In genomic region chr20:49409302-49409969, GRCh38 we compare ENCODE assay signal across 25 cellular contexts.
"Had no signal": no experiment of that assay in that cellular context is flagged by ENCODE, and none has a peak within 500 bp of the region (broad histone marks: within the 10 kb centered on the region; RNA-seq: fewer than 3 reads in every experiment).

No MANE protein-coding gene starts in this region.

- H3K4me3 Mint-ChIP-seq: activated CD4-positive, alpha-beta T cell treated with anti-CD3 and anti-CD28 coated beads, Interleukin-2, amount 10 ng/mL, durations not matched to agents 24 days and 14 days; activated CD8-positive, alpha-beta T cell treated with anti-CD3 and anti-CD28 coated beads, Interleukin-2, amount 10 ng/mL, durations not matched to agents 7 days and 5 days; activated naive CD4-positive, alpha-beta T cell treated with anti-CD3 and anti-CD28 coated beads, Interleukin-2, amount 50 U/mL, for 24 hours; activated naive CD8-positive, alpha-beta T cell treated with anti-CD3 and anti-CD28 coated beads, Interleukin-2, amount 10 ng/mL, durations not matched to agents 7 days and 5 days; activated T-cell treated with anti-CD3 and anti-CD28 coated beads, Interleukin-2, amount 50 U/mL, for 24 hours had no signal

- DNase-seq: activated CD4-positive, alpha-beta T cell treated with anti-CD3 and anti-CD28 coated beads, Interleukin-2, amount 10 ng/mL, durations not matched to agents 24 days and 14 days; activated CD4-positive, alpha-beta T cell treated with anti-CD3 and anti-CD28 coated beads, Interleukin-2, amount 50 U/mL, for 4 hours; activated CD8-positive, alpha-beta T cell treated with anti-CD3 and anti-CD28 coated beads, Interleukin-2, amount 10 ng/mL, durations not matched to agents 7 days and 5 days; activated gamma-delta T cell; activated naive CD4-positive, alpha-beta T cell treated with Interleukin-2 at 50 U/mL for 16 hours; activated naive CD8-positive, alpha-beta T cell treated with anti-CD3 and anti-CD28 coated beads, Interleukin-2, amount 10 ng/mL, durations not matched to agents 7 days and 5 days; activated T-cell treated with anti-CD3 and anti-CD28 coated beads, Interleukin-2, amount 50 U/mL, for 24 hours; amygdala; Kasumi-1; KG1; MG63; NCI-H1048; NCI-H1436; NCI-H1694; NCI-H2029; NCI-H524 treated with DMSO at 0.1 percent for 48 hours; RPMI8226; T1000; WERI-Rb-1 had no signal

- H3K27me3 ChIP-seq: ascending aorta, cardiac muscle cell, MG63 had no signal

- H3K4me1 ChIP-seq: ascending aorta had no signal

- H3K27ac Mint-ChIP-seq: activated CD4-positive, alpha-beta T cell treated with anti-CD3 and anti-CD28 coated beads, Interleukin-2, amount 10 ng/mL, durations not matched to agents 24 days and 14 days; activated CD8-positive, alpha-beta T cell treated with anti-CD3 and anti-CD28 coated beads, Interleukin-2, amount 10 ng/mL, durations not matched to agents 7 days and 5 days; activated naive CD4-positive, alpha-beta T cell treated with anti-CD3 and anti-CD28 coated beads, Interleukin-2, amount 50 U/mL, for 24 hours; activated naive CD8-positive, alpha-beta T cell treated with anti-CD3 and anti-CD28 coated beads, Interleukin-2, amount 10 ng/mL, durations not matched to agents 7 days and 5 days; activated T-cell treated with anti-CD3 and anti-CD28 coated beads, Interleukin-2, amount 50 U/mL, for 24 hours; activated T-helper 2 cell treated with anti-CD3 and anti-CD28 coated beads, Interferon-gamma antibody, Interleukin-2, Interleukin-4, amounts not matched to agents 10 μg/mL and 5 μg/mL and 100 μg/mL, durations not matched to agents 14 hours and 24 hours and 36 hours had no signal

- H3K4me1 Mint-ChIP-seq: activated CD4-positive, alpha-beta T cell treated with anti-CD3 and anti-CD28 coated beads, Interleukin-2, amount 10 ng/mL, durations not matched to agents 24 days and 14 days; activated naive CD4-positive, alpha-beta T cell treated with anti-CD3 and anti-CD28 coated beads, Interleukin-2, amount 50 U/mL, for 24 hours; activated naive CD8-positive, alpha-beta T cell treated with anti-CD3 and anti-CD28 coated beads, Interleukin-2, amount 10 ng/mL, durations not matched to agents 7 days and 5 days had no signal

- H3K27ac ChIP-seq: ascending aorta, cardiac muscle cell, WERI-Rb-1 had no signal

- H3K36me3 Mint-ChIP-seq: activated naive CD4-positive, alpha-beta T cell treated with anti-CD3 and anti-CD28 coated beads, Interleukin-2, amount 50 U/mL, for 24 hours; activated naive CD8-positive, alpha-beta T cell treated with anti-CD3 and anti-CD28 coated beads, Interleukin-2, amount 10 ng/mL, durations not matched to agents 7 days and 5 days had no signal

- H3K36me3 ChIP-seq: ascending aorta, cardiac muscle cell, WERI-Rb-1 had no signal

- H3K9me3 ChIP-seq: ascending aorta, MG63 had no signal

- H3K9me3 Mint-ChIP-seq: activated CD4-positive, alpha-beta T cell treated with anti-CD3 and anti-CD28 coated beads, Interleukin-2, amount 10 ng/mL, durations not matched to agents 24 days and 14 days; activated naive CD4-positive, alpha-beta T cell treated with anti-CD3 and anti-CD28 coated beads, Interleukin-2, amount 50 U/mL, for 24 hours; activated naive CD8-positive, alpha-beta T cell treated with anti-CD3 and anti-CD28 coated beads, Interleukin-2, amount 10 ng/mL, durations not matched to agents 7 days and 5 days; activated T-cell treated with anti-CD3 and anti-CD28 coated beads, Interleukin-2, amount 50 U/mL, for 24 hours; activated T-helper 2 cell treated with anti-CD3 and anti-CD28 coated beads, Interferon-gamma antibody, Interleukin-2, Interleukin-4, amounts not matched to agents 10 μg/mL and 5 μg/mL and 100 μg/mL, durations not matched to agents 14 hours and 24 hours and 36 hours had no signal

- ATAC-seq: activated CD8-positive, alpha-beta T cell treated with anti-CD3 and anti-CD28 coated beads, Interleukin-2, amount 10 ng/mL, durations not matched to agents 7 days and 5 days; Panc1; Right ventricle myocardium inferior had no signal

- H3K4me3 ChIP-seq: ascending aorta, cardiac muscle cell, MG63 had no signal
